7 cellular contexts compared by ENCODE assay signal in the genomic region with DNA sequence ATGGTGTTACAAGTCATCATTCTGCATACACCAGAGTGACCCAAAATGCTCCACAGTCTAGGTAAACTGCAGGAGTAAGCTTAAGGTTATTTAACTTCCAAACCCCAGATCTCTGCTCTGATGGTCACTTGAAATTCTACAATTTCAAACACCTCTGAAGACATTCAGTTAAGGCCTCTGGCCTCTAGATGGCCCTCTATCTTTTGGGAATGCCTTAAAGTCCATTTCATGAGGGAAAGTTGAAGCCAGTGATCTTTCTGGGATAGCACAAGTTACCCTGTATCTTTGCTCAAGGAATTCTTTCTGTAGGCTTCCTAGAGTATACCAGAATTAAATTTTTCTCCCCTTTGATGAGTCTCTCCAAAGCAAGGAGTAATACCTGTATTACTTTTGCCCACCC. TPM values are rescaled to one million over a fixed set of nuclear protein-coding genes. Genes with fewer than 3 reads are reported as not detected.
A peak's percentile ranks its signal among the peaks of the same experiment; 100 is the strongest.
DNase-seq lines count a peak whose midpoint lies in the region; ATAC-seq, FAIRE-seq and TF ChIP-seq lines count a peak whose summit lies in the region.
"Not testable (repeated sequence)": the region's sequence is repeated elsewhere in the genome, so short reads cannot be mapped to it uniquely, and the experiment has no call there.

No MANE protein-coding gene starts in this region.

- H3K36me3 Mint-ChIP-seq in neural progenitor cell = not testable (repeated sequence)

- H3K9me3 Mint-ChIP-seq in neural progenitor cell = not testable (repeated sequence)

- H3K27me3 ChIP-seq in BJ (ENCODE audit: control insufficient read depth, insufficient read depth, low read length); RWPE2 (ENCODE audit: insufficient read depth, poor library complexity, severe bottlenecking); fibroblast of lung (ENCODE audit: control insufficient read depth, insufficient read depth, low read length); keratinocyte (ENCODE audit: control insufficient read depth, extremely low read depth, insufficient read depth, low read length); neural progenitor cell: not testable (repeated sequence)

- H3K27ac Mint-ChIP-seq in neural progenitor cell = not testable (repeated sequence)

- FAIRE-seq in H54 (lab: Jason Lieb, UNC) (peak; percentile 87), keratinocyte (lab: Jason Lieb, UNC) (peak; percentile 86)

- POLR2A ChIA-PET in BJ (lab: Charles Lee) = not testable (repeated sequence)

- H3K4me1 ChIP-seq in RWPE2 (ENCODE audit: insufficient read depth, poor library complexity, severe bottlenecking); fibroblast of lung (ENCODE audit: control insufficient read depth, extremely low read depth, insufficient read depth, low read length); keratinocyte (ENCODE audit: control insufficient read depth, extremely low read depth, insufficient read depth, low read length); neural progenitor cell: not testable (repeated sequence)

- TF ChIP-seq CTCF in BJ (IDR thresholded peaks at IDR 0.05; ENCODE audit: insufficient read depth, low read depth, low read length) (peak; percentile 33), RWPE2 (IDR thresholded peaks at IDR 0.05; ENCODE audit: poor library complexity, severe bottlenecking) (peak; percentile 78), cardiac fibroblast (IDR thresholded peaks at IDR 0.05; ENCODE audit: low read depth, low read length) (peak; percentile 15), fibroblast of lung (conservative IDR thresholded peaks at IDR 0.05 in 1 of 2, IDR thresholded peaks at IDR 0.05 in 1 of 2; ENCODE audit: low read depth in 1 of 2, low read length in 2 of 2) (peak; percentile 7 to 20), keratinocyte (optimal IDR thresholded peaks at IDR 0.05 in 1 of 3, IDR thresholded peaks at IDR 0.05 in 1 of 3, conservative IDR thresholded peaks at IDR 0.05 in 1 of 3; ENCODE audit: extremely low read depth in 1 of 3, insufficient read depth in 2 of 3, low read length in 3 of 3) (peak in 1 of 3 experiments; percentile 4), neural progenitor cell (IDR thresholded peaks at IDR 0.05) (peak; percentile 40)

- H3K9ac ChIP-seq in fibroblast of lung (ENCODE audit: insufficient read depth, low read length); keratinocyte (ENCODE audit: control insufficient read depth, extremely low read depth, insufficient read depth, low read length); neural progenitor cell: not testable (repeated sequence)

- not testable (repeated sequence) for H3K4me1 Mint-ChIP-seq in neural progenitor cell

- CTCF ChIA-PET in BJ (lab: Yijun Ruan, JAX) = interaction anchor here (1.0 to 1.4 kb wide), 3 partner anchors 11 to 19 kb away, joined by 3 to 4 read pairs (median 3); a partner anchor contains a TSS

- not testable (repeated sequence) for H3K9me3 ChIP-seq in RWPE2 (ENCODE audit: severe bottlenecking); fibroblast of lung (ENCODE audit: control insufficient read depth, insufficient read depth, low read depth, low read length); keratinocyte (ENCODE audit: control insufficient read depth, low read depth, low read length)
- H3K9me3 ChIP-seq in neural progenitor cell (ENCODE audit: low read depth) = peaks cover 11% of the 10 kb centered on the region

- not testable (repeated sequence) for H3K27ac ChIP-seq in RWPE2 (ENCODE audit: poor library complexity, severe bottlenecking); fibroblast of lung (ENCODE audit: insufficient read depth, low read length); keratinocyte (ENCODE audit: control insufficient read depth, insufficient read depth, low read length); neural progenitor cell

- ATAC-seq in RWPE2 (ENCODE audit: low read depth) = peak; percentile 60; the same call in 2 of the 3 replicates

- H2AFZ ChIP-seq in fibroblast of lung (ENCODE audit: low read length); keratinocyte (ENCODE audit: control insufficient read depth, low read length); neural progenitor cell (replicated peaks): not testable (repeated sequence)

- H3K9me1 ChIP-seq in keratinocyte (ENCODE audit: control insufficient read depth, extremely low read depth, insufficient read depth, low read length) = not testable (repeated sequence)

- not testable (repeated sequence) for H3K4me3 ChIP-seq in BJ (ENCODE audit: low read depth, low read length); RWPE2 (ENCODE audit: severe bottlenecking); cardiac fibroblast (replicated peaks in 1 of 2; ENCODE audit: low read depth in 2 of 2, low read length in 2 of 2); fibroblast of lung (replicated peaks in 1 of 4; ENCODE audit: control extremely low read depth in 1 of 4, insufficient read depth in 1 of 4, low read depth in 3 of 4, low read length in 4 of 4); keratinocyte (ENCODE audit: control insufficient read depth in 2 of 3, extremely low read depth in 1 of 3, insufficient read depth in 2 of 3, low read depth in 1 of 3, low read length in 3 of 3); neural progenitor cell

- not testable (repeated sequence) for H3K79me2 ChIP-seq in fibroblast of lung (ENCODE audit: control insufficient read depth, insufficient read depth, low read length); keratinocyte (ENCODE audit: control insufficient read depth, insufficient read depth, low read length); neural progenitor cell (ENCODE audit: low read depth)

- not testable (repeated sequence) for H3K4me3 Mint-ChIP-seq in neural progenitor cell

- not testable (repeated sequence) for TF ChIP-seq POLR2A in H54 (IDR thresholded peaks at IDR 0.05; ENCODE audit: low read depth, low read length)

- DNase-seq in BJ (ENCODE audit: low read depth); H54 (ENCODE audit: insufficient read length, low spot score); RWPE2 (ENCODE audit: low spot score); cardiac fibroblast (ENCODE audit: low read depth in 2 of 2); fibroblast of lung (ENCODE audit: low read depth in 2 of 2); keratinocyte (ENCODE audit: low read depth, low spot score); neural progenitor cell (ENCODE audit: low spot score): not testable (repeated sequence)

- not testable (repeated sequence) for H4K20me1 ChIP-seq in fibroblast of lung (ENCODE audit: control insufficient read depth, extremely low read depth, insufficient read depth, low read length); keratinocyte (ENCODE audit: control insufficient read depth, extremely low read depth, insufficient read depth, low read length); neural progenitor cell (ENCODE audit: low read depth)

- dilution Hi-C loops in keratinocyte (cut with MboI; ENCODE audit: extremely low pct_ligation_motif_present, low sequenced_read_pairs) = not testable (repeated sequence)

- not testable (repeated sequence) for H3K27me3 Mint-ChIP-seq in neural progenitor cell (ENCODE audit: insufficient read depth, low read depth)

- not testable (repeated sequence) for H3K36me3 ChIP-seq in BJ (ENCODE audit: control insufficient read depth, insufficient read depth, low read length); RWPE2 (ENCODE audit: low read depth); fibroblast of lung (ENCODE audit: control insufficient read depth, insufficient read depth, low read length); keratinocyte (ENCODE audit: control insufficient read depth in 2 of 2, extremely low read depth in 1 of 2, insufficient read depth in 2 of 2, low read length in 2 of 2); neural progenitor cell

- not testable (repeated sequence) for H3F3A ChIP-seq in neural progenitor cell (ENCODE audit: low read depth)

- H3K4me2 ChIP-seq in fibroblast of lung (ENCODE audit: extremely low read depth, insufficient read depth, low read length); keratinocyte (ENCODE audit: control insufficient read depth, extremely low read depth, insufficient read depth, low read depth, low read length); neural progenitor cell: not testable (repeated sequence)

RNA-seq across cellular contexts. Expression of a gene that starts 18.7 kb away (rescaled TPM):
- polyA plus RNA-seq in BJ (2011; rRNA removed) (0.45 and 0.49 TPM in 2 replicates), fibroblast of lung (0.36 and 0.58 TPM in 2 replicates), keratinocyte (2.2 TPM in 3 replicates)
- 0.66 and 3.6 TPM in 2 replicates for polyA minus RNA-seq in BJ (2011; rRNA and poly(A)+ RNA removed)
- total RNA-seq in fibroblast of lung (0.66 and 1.8 TPM in 2 replicates), neural progenitor cell (ENCODE audit: low replicate concordance) (0.06 and 1.4 TPM in 2 replicates)
- 0.32 and 0.71 TPM in 2 replicates for polyA plus RNA-seq in fibroblast of lung (2012)
- polyA minus RNA-seq in fibroblast of lung (ENCODE audit: low replicate concordance) (not detected in 2 replicates), keratinocyte (1.0 to 1.4 TPM in 2 of 3 replicates, not detected in the other)
- 0.71 TPM for polyA plus RNA-seq in keratinocyte (2011; ENCODE audit: low read depth)
- 1.4 and 2.3 TPM in 2 replicates for polyA plus RNA-seq in keratinocyte (2011; cell fraction: cytosol; rRNA removed)
- polyA plus RNA-seq in keratinocyte (2011; cell fraction: nucleus; rRNA removed) = 4.4 and 5.1 TPM in 2 replicates
- polyA plus RNA-seq in keratinocyte (2012; ENCODE audit: low replicate concordance) = 1.4 and 2.1 TPM in 2 replicates
- polyA minus RNA-seq in keratinocyte (2011; cell fraction: cytosol; rRNA and poly(A)+ RNA removed) = not detected
- 0.84 and 4.0 TPM in 2 replicates for polyA minus RNA-seq in keratinocyte (2011; cell fraction: nucleus; rRNA and poly(A)+ RNA removed)

RNA-seq across cellular contexts. Expression of a gene that starts 18.7 kb away (rescaled TPM):
- polyA plus RNA-seq in BJ (2011; rRNA removed) (13.0 and 20.7 TPM in 2 replicates), fibroblast of lung (19.1 and 22.5 TPM in 2 replicates), keratinocyte (20.2 to 32.0 TPM (median 21.2 TPM) in 3 replicates)
- polyA minus RNA-seq in BJ (2011; rRNA and poly(A)+ RNA removed) = 18.7 and 30.9 TPM in 2 replicates
- total RNA-seq in fibroblast of lung (21.8 and 29.9 TPM in 2 replicates), neural progenitor cell (ENCODE audit: low replicate concordance) (30.1 and 42.4 TPM in 2 replicates)
- polyA plus RNA-seq in fibroblast of lung (2012) = 12.2 and 14.3 TPM in 2 replicates
- polyA minus RNA-seq in fibroblast of lung (ENCODE audit: low replicate concordance) (10.7 and 17.4 TPM in 2 replicates), keratinocyte (17.2 to 39.5 TPM (median 22.1 TPM) in 3 replicates)
- polyA plus RNA-seq in keratinocyte (2011; ENCODE audit: low read depth) = 35.3 TPM
- 13.4 and 25.2 TPM in 2 replicates for polyA plus RNA-seq in keratinocyte (2011; cell fraction: cytosol; rRNA removed)
- 20.8 and 25.3 TPM in 2 replicates for polyA plus RNA-seq in keratinocyte (2011; cell fraction: nucleus; rRNA removed)
- polyA plus RNA-seq in keratinocyte (2012; ENCODE audit: low replicate concordance) = 15.2 and 16.4 TPM in 2 replicates
- polyA minus RNA-seq in keratinocyte (2011; cell fraction: cytosol; rRNA and poly(A)+ RNA removed) = 13.6 TPM
- 17.6 and 35.2 TPM in 2 replicates for polyA minus RNA-seq in keratinocyte (2011; cell fraction: nucleus; rRNA and poly(A)+ RNA removed)
